1 cellular context compared by ENCODE assay signal in the genomic region with DNA sequence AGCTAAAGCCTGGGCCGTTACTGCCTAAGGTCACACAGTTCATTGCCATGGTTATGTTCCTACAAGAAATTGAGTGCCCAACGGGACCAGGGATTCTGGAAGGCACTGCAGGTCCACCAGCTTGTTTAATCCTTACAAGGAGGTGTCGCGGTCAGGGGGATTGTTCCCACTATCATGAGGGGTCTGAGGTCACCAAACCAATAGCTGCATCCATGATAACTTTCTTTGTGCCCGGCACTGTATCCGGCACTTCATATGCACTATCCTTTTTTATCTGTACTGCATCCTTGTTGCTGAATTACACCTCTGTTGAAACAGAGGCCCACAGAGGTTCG.
TF ChIP-seq lines count a peak whose summit lies in the region.

No MANE protein-coding gene starts in this region.

TF ChIP-seq in K562, 482 proteins besides CTCF, POLR2A, EP300 and RAD21 (continued from another document):
- no peak for TF ChIP-seq HOMEZ (CRISPR knock-in tag; IDR thresholded peaks at IDR 0.05)
- 0 out of 2 replicates have a peak, but pooled peaks have one; percentile 28 for TF ChIP-seq FOSL1 (tag; conservative IDR thresholded peaks at IDR 0.05)
- TF ChIP-seq, protein P1, sequence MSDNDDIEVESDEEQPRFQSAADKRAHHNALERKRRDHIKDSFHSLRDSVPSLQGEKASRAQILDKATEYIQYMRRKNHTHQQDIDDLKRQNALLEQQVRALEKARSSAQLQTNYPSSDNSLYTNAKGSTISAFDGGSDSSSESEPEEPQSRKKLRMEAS (CRISPR knock-in tag; IDR thresholded peaks at IDR 0.05): peak; percentile 46; the same call in 1 of the 2 replicates
TF ChIP-seq in K562: peak in this region for 6.
